13 cellular contexts compared by ENCODE assay signal in the genomic region with DNA sequence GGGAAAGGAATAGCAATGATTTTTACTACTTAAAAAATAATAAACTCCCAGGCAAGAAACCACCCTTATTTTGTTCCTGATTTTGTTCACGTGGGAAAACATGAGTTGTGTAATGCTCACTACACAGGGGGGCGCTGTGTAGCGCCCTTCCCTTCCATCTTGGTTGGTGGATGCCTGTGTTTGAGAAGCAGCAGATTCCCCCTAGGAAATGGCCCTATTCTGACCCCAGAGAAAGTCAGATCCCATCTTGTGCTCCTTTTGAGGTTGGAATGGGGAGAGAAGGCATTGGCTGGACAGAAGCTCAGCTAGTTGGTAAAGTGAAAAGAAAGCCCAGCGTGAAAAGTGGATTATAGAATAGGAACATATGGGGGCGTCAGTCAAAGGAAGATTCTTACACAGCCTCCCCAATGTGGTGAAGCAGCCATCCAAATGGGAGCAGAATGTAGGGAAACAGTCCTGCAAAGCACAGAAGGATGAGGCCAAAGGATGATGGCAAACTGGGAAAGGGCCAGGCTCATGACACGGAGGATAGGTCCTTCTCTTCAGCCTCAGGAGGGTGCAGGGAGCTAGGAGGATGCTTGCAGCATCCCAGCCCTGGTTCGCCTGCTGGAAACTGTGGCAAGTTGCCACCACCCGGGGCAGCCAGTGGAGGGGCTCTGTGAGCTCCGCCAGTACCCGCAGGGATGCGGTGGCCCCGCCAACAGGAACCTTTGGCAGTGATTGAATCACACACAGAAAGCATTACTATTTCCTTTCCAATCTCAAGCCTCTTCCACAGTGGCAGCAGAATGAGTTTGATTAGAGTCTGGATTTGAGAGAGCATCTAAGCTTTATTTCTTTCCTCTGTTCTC.
DNase-seq lines count a peak whose midpoint lies in the region; ATAC-seq, FAIRE-seq and TF ChIP-seq lines count a peak whose summit lies in the region.
"Had no signal": no experiment of that assay in that cellular context is flagged by ENCODE, and none has a peak within 500 bp of the region (broad histone marks: within the 10 kb centered on the region; RNA-seq: fewer than 3 reads in every experiment).

No MANE protein-coding gene starts in this region.

- no peak overlapping the region for H3K27ac Mint-ChIP-seq in activated CD8-positive, alpha-beta T cell treated with anti-CD3 and anti-CD28 coated beads for 36 hours
- H3K27ac Mint-ChIP-seq: activated CD4-positive, alpha-beta T cell treated with anti-CD3 and anti-CD28 coated beads, Interleukin-2, amount 10 ng/mL, durations not matched to agents 7 days and 5 days; activated naive CD4-positive, alpha-beta T cell treated with anti-CD3 and anti-CD28 coated beads for 36 hours had no signal

- no peaks in the 10 kb centered on the region for H4K20me1 ChIP-seq in SK-N-SH (ENCODE audit: insufficient read depth)
- no peaks in the 10 kb centered on the region for H4K20me1 ChIP-seq in OCI-LY1 (ENCODE audit: insufficient read depth, low read length)
- no peaks in the 10 kb centered on the region for H4K20me1 ChIP-seq in H1 (replicated peaks in 1 of 2; ENCODE audit: control insufficient read depth in 1 of 2, insufficient read depth in 2 of 2, low read length in 2 of 2)

- H4K5ac ChIP-seq in H1 (ENCODE audit: insufficient read length, low read depth, low read length), result no peak overlapping the region

- TF ChIP-seq RAD21 in SK-N-SH (IDR thresholded peaks at IDR 0.05; ENCODE audit: low read length) (no peak), H1 (IDR thresholded peaks at IDR 0.05 in 1 of 2, conservative IDR thresholded peaks at IDR 0.05 in 1 of 2; ENCODE audit: low read depth in 2 of 2, low read length in 2 of 2) (peak; percentile 69 to 78)

- no peaks in the 10 kb centered on the region for H3K36me3 Mint-ChIP-seq in activated CD8-positive, alpha-beta T cell treated with anti-CD3 and anti-CD28 coated beads for 36 hours (ENCODE audit: low read depth)

- no peak overlapping the region for H4K8ac ChIP-seq in H1 (ENCODE audit: extremely low read depth, insufficient read depth, low read length)

- no peaks in the 10 kb centered on the region for H3K4me1 Mint-ChIP-seq in activated CD8-positive, alpha-beta T cell treated with anti-CD3 and anti-CD28 coated beads for 36 hours (ENCODE audit: low read depth)
- H3K4me1 Mint-ChIP-seq: activated CD4-positive, alpha-beta T cell treated with anti-CD3 and anti-CD28 coated beads, Interleukin-2, amount 10 ng/mL, durations not matched to agents 7 days and 5 days had no signal

- TF ChIP-seq CTCF in SK-N-SH (IDR thresholded peaks at IDR 0.05), result peak; percentile 39; the same call in 1 of the 2 replicates
- TF ChIP-seq CTCF in OCI-LY1 (IDR thresholded peaks at IDR 0.05; ENCODE audit: low read length), result peak; percentile 36; the same call in 1 of the 2 replicates
- TF ChIP-seq CTCF in H1 (IDR thresholded peaks at IDR 0.05; ENCODE audit: control extremely low read depth in 1 of 3, insufficient read depth in 1 of 3, low read depth in 1 of 3, low read length in 3 of 3), result peak; percentile 70 to 77 (median 76)
- TF ChIP-seq CTCF in activated CD8-positive, alpha-beta T cell treated with anti-CD3 and anti-CD28 coated beads for 36 hours (IDR thresholded peaks at IDR 0.05), result no peak

- H3K9me2 ChIP-seq in SK-N-SH, result no peaks in the 10 kb centered on the region
- no peaks in the 10 kb centered on the region for H3K9me2 ChIP-seq in OCI-LY1 (ENCODE audit: low read depth, low read length)

- no peak overlapping the region for H3K4ac ChIP-seq in H1 (replicated peaks; ENCODE audit: insufficient read length, low read depth, low read length)

- peaks cover 4% of the 10 kb centered on the region for H3K9me3 Mint-ChIP-seq in activated CD8-positive, alpha-beta T cell treated with anti-CD3 and anti-CD28 coated beads for 36 hours
- H3K9me3 Mint-ChIP-seq: activated CD4-positive, alpha-beta T cell treated with anti-CD3 and anti-CD28 coated beads, Interleukin-2, amount 10 ng/mL, durations not matched to agents 7 days and 5 days had no signal

- no peak for TF ChIP-seq POLR2A in H1 (IDR thresholded peaks at IDR 0.05; ENCODE audit: control extremely low read depth in 1 of 2, low read depth in 2 of 2, low read length in 2 of 2)

- H2BK5ac ChIP-seq in H1 (ENCODE audit: low read depth, low read length), result no peak overlapping the region

- H3F3A ChIP-seq in SK-N-SH (replicated peaks; ENCODE audit: insufficient read depth) (no peaks in the 10 kb centered on the region), OCI-LY1 (ENCODE audit: insufficient read depth, low read length) (no peaks in the 10 kb centered on the region)

- H3K4me3 ChIP-seq in SK-N-SH (ENCODE audit: low read depth in 2 of 2, low read length in 1 of 2) (peak overlapping the region in 1 of 2 experiments; percentile 32; a peak in 1 of 4 replicates), OCI-LY1 (ENCODE audit: low read depth, low read length, poor library complexity, severe bottlenecking) (no peak overlapping the region), H1 (ENCODE audit: extremely low read depth in 1 of 4, insufficient read depth in 2 of 4, low read depth in 3 of 4, low read length in 4 of 4) (no peak overlapping the region)
- H3K4me3 ChIP-seq: SK-N-MC, spleen had no signal

- no peak overlapping the region for H2AK5ac ChIP-seq in H1 (ENCODE audit: low read depth, low read length)

- H3K9ac ChIP-seq in SK-N-SH (no peak overlapping the region), OCI-LY1 (ENCODE audit: low read length) (no peak overlapping the region), H1 (replicated peaks in 1 of 4; ENCODE audit: extremely low read depth in 1 of 4, low read depth in 3 of 4, low read length in 3 of 4) (no peak overlapping the region)

- H3K14ac ChIP-seq in H1 (ENCODE audit: insufficient read length), result no peak overlapping the region

- TF ChIP-seq EP300 in SK-N-SH (IDR thresholded peaks at IDR 0.05; ENCODE audit: borderline replicate concordance in 1 of 2, low read depth in 1 of 2, low read length in 1 of 2) (no peak), H1 (IDR thresholded peaks at IDR 0.05; ENCODE audit: borderline replicate concordance in 1 of 2, low read depth in 2 of 2, low read length in 2 of 2) (no peak)

- no peak overlapping the region for H2BK12ac ChIP-seq in H1 (ENCODE audit: low read depth, low read length)

- intact Hi-C loops in activated CD8-positive, alpha-beta T cell treated with anti-CD3 and anti-CD28 coated beads for 36 hours (cut with micrococcal nuclease), result no loop called here
- intact Hi-C loops in left cardiac atrium (cut with DNase I), result no loop called here

- H2BK20ac ChIP-seq in H1 (ENCODE audit: low read length), result no peak overlapping the region

- H3K79me1 ChIP-seq in H1 (ENCODE audit: low read depth, low read length), result no peaks in the 10 kb centered on the region

- H3K56ac ChIP-seq in H1 (replicated peaks; ENCODE audit: insufficient read length, low read depth, low read length), result no peak overlapping the region

- H3K27me3 ChIP-seq in SK-N-SH (ENCODE audit: insufficient read depth), result no peaks in the 10 kb centered on the region
- H3K27me3 ChIP-seq in OCI-LY1 (ENCODE audit: insufficient read depth, low read length), result no peaks in the 10 kb centered on the region
- H3K27me3 ChIP-seq in H1 (replicated peaks in 1 of 4; ENCODE audit: control insufficient read depth in 3 of 4, extremely low read depth in 1 of 4, insufficient read depth in 3 of 4, low read length in 3 of 4), result no peaks in the 10 kb centered on the region

- FAIRE-seq in H1 (lab: Jason Lieb, UNC), result peak; percentile 72

- no peak overlapping the region for H3K23ac ChIP-seq in H1 (ENCODE audit: insufficient read length)

- WGBS in SK-N-SH (ENCODE audit: low lambda C conversion rate), result 30% methylated on average over 8 of the region's 12 CpGs
- 71% methylated on average over 10 of the region's 12 CpGs; no CpG with 5 or more reads in 1 of the 2 experiments for WGBS in H1 (ENCODE audit: extremely low coverage in 1 of 2, insufficient coverage in 1 of 2, insufficient read length in 1 of 2, insufficient replicate concordance in 2 of 2, low coverage in 1 of 2, low lambda C conversion rate in 2 of 2, missing lambda C conversion rate in 1 of 2), 2 experiments

- POLR2A ChIA-PET in SK-N-SH (lab: Yijun Ruan, JAX), result no interaction called here
- POLR2A ChIA-PET in H1 (lab: Charles Lee; ENCODE audit: partially characterized antibody), result no interaction called here
- POLR2A ChIA-PET in activated CD8-positive, alpha-beta T cell treated with anti-CD3 and anti-CD28 coated beads for 36 hours (lab: Charles Lee), result interaction anchor here (0.6 kb wide), 1 partner anchor 1705 kb away, joined by 3 read pairs; no protein-coding TSS in a partner anchor

- H3K4me2 ChIP-seq in SK-N-SH (no peak overlapping the region), OCI-LY1 (ENCODE audit: low read length) (no peak overlapping the region), H1 (ENCODE audit: insufficient read depth in 1 of 2, low read depth in 2 of 2, low read length in 2 of 2) (no peak overlapping the region)

- H3K4me3 Mint-ChIP-seq in activated CD8-positive, alpha-beta T cell treated with anti-CD3 and anti-CD28 coated beads for 36 hours, result no peak overlapping the region
- H3K4me3 Mint-ChIP-seq: activated CD4-positive, alpha-beta T cell treated with anti-CD3 and anti-CD28 coated beads, Interleukin-2, amount 10 ng/mL, durations not matched to agents 7 days and 5 days; activated naive CD4-positive, alpha-beta T cell treated with anti-CD3 and anti-CD28 coated beads for 36 hours had no signal

- H3K36me3 ChIP-seq in SK-N-SH (replicated peaks in 1 of 2; ENCODE audit: control insufficient read depth in 1 of 2, insufficient read depth in 2 of 2, low read length in 1 of 2) (no peaks in the 10 kb centered on the region), OCI-LY1 (ENCODE audit: insufficient read depth, low read length) (no peaks in the 10 kb centered on the region), H1 (ENCODE audit: control insufficient read depth in 2 of 4, insufficient read depth in 4 of 4, low read length in 3 of 4) (no peaks in the 10 kb centered on the region)
- H3K36me3 ChIP-seq: spleen had no signal

- H3K23me2 ChIP-seq in H1 (ENCODE audit: low read depth, low read length), result no peaks in the 10 kb centered on the region

- DNase-seq in SK-N-SH, result peak; percentile 14
- peak in 1 of 2 experiments; percentile 52 for DNase-seq in H1 (ENCODE audit: low read depth in 1 of 2, low spot score in 2 of 2)
- DNase-seq in putamen (ENCODE audit: low spot score), result peak; percentile 46
- no peak for DNase-seq in activated CD8-positive, alpha-beta T cell treated with anti-CD3 and anti-CD28 coated beads for 36 hours
- DNase-seq in left cardiac atrium, result no peak
- DNase-seq: activated CD4-positive, alpha-beta T cell treated with anti-CD3 and anti-CD28 coated beads, Interleukin-2, amount 10 ng/mL, durations not matched to agents 7 days and 5 days; activated naive CD4-positive, alpha-beta T cell treated with anti-CD3 and anti-CD28 coated beads for 36 hours; NCI-H2029; spleen had no signal

- H3K4me1 ChIP-seq in SK-N-SH (ENCODE audit: control insufficient read depth in 1 of 2, insufficient read depth in 2 of 2, low read depth in 1 of 2, low read length in 1 of 2) (no peaks in the 10 kb centered on the region), OCI-LY1 (ENCODE audit: insufficient read depth, low read length, severe bottlenecking) (no peaks in the 10 kb centered on the region), H1 (replicated peaks in 1 of 4; ENCODE audit: control insufficient read depth in 3 of 4, insufficient read depth in 4 of 4, low read length in 3 of 4) (no peaks in the 10 kb centered on the region; a peak in 1 of 7 replicates)
- H3K4me1 ChIP-seq: spleen had no signal

- peaks cover 4% of the 10 kb centered on the region for H3K27me3 Mint-ChIP-seq in activated CD8-positive, alpha-beta T cell treated with anti-CD3 and anti-CD28 coated beads for 36 hours

- H3K79me2 ChIP-seq in SK-N-SH (ENCODE audit: insufficient read depth), result no peaks in the 10 kb centered on the region
- no peaks in the 10 kb centered on the region for H3K79me2 ChIP-seq in OCI-LY1 (ENCODE audit: insufficient read depth, low read length)
- H3K79me2 ChIP-seq in H1 (ENCODE audit: control insufficient read depth in 1 of 2, insufficient read depth in 2 of 2, low read length in 2 of 2), result no peaks in the 10 kb centered on the region

- no peak for ATAC-seq in SK-N-SH treated with all-trans-retinoic acid at 6 μM for 48 hours
- no peak for ATAC-seq in activated CD8-positive, alpha-beta T cell treated with anti-CD3 and anti-CD28 coated beads for 36 hours
- no peak for ATAC-seq in GM21723 (IDR thresholded peaks at IDR 0.05; ENCODE audit: unreplicated experiment)
- no peak for ATAC-seq in left cardiac atrium

- H3K27ac ChIP-seq in SK-N-SH (ENCODE audit: low read depth in 2 of 2, low read length in 1 of 2) (no peak overlapping the region), OCI-LY1 (ENCODE audit: low read depth, low read length, poor library complexity, severe bottlenecking) (no peak overlapping the region), H1 (ENCODE audit: low read depth, low read length) (no peak overlapping the region)
- H3K27ac ChIP-seq: SK-N-MC, spleen had no signal

- no peaks in the 10 kb centered on the region for H3K9me3 ChIP-seq in SK-N-SH
- no peaks in the 10 kb centered on the region for H3K9me3 ChIP-seq in OCI-LY1 (ENCODE audit: low read length)
- no peaks in the 10 kb centered on the region for H3K9me3 ChIP-seq in H1 (ENCODE audit: insufficient read depth in 2 of 2, low read depth in 1 of 2, low read length in 1 of 2)

- no peak overlapping the region for H3K18ac ChIP-seq in H1 (ENCODE audit: extremely low read depth, low read length)

- CTCF ChIA-PET in SK-N-SH (lab: Yijun Ruan, JAX) (no interaction called here), H1 (lab: Charles Lee; ENCODE audit: partially characterized antibody) (interaction anchor here (0.6 to 2.6 kb wide), 26 partner anchors 9 to 758 kb away, joined by 3 to 10 read pairs (median 4); no protein-coding TSS in a partner anchor)
- CTCF ChIA-PET in activated CD8-positive, alpha-beta T cell treated with anti-CD3 and anti-CD28 coated beads for 36 hours (lab: Charles Lee), result no interaction called here

- H2AFZ ChIP-seq in SK-N-SH (ENCODE audit: low read depth), result no peak overlapping the region
- H2AFZ ChIP-seq in OCI-LY1 (ENCODE audit: low read length), result no peak overlapping the region
- no peak overlapping the region for H2AFZ ChIP-seq in H1 (ENCODE audit: low read length)

- H4K91ac ChIP-seq in H1 (replicated peaks; ENCODE audit: insufficient read length, low read length), result no peak overlapping the region

- H2BK120ac ChIP-seq in H1 (replicated peaks; ENCODE audit: low read depth, low read length), result no peak overlapping the region

- peak overlapping the region; percentile 83; the same call in 1 of the 2 replicates for H2BK15ac ChIP-seq in H1 (ENCODE audit: low read length)

Comparison
In these comparisons a context has a peak if more than half of its experiments do, and no peak if none do; other contexts are left out.
1. DNase-seq: peak in SK-N-SH (single experiment) and putamen (single experiment); none in activated CD8-positive, alpha-beta T cell treated with anti-CD3 and anti-CD28 coated beads for 36 hours (single experiment) and left cardiac atrium (single experiment).